ENCODE assay signal across 33 cellular contexts in genomic region chr4:67915400-67915966, GRCh38. TPM values are rescaled to one million over a fixed set of nuclear protein-coding genes. Genes with fewer than 3 reads are reported as not detected.
"Had no signal": no experiment of that assay in that cellular context is flagged by ENCODE, and none has a peak within 500 bp of the region (broad histone marks: within the 10 kb centered on the region; RNA-seq: fewer than 3 reads in every experiment).

No MANE protein-coding gene starts in this region.

- H3K27me3 ChIP-seq: esophagus squamous epithelium, gastrocnemius medialis, heart right ventricle, left lung had no signal

- H3K9me3 Mint-ChIP-seq: dendritic cell treated with granulocyte-macrophage colony-stimulating factor and Interleukin-4, amounts not matched to agents 40 ng/mL and 50 ng/mL, for 4 days; effector memory CD8-positive, alpha-beta T cell; endodermal cell; naive thymus-derived CD4-positive, alpha-beta T cell had no signal

- FAIRE-seq: endometrium, islet of Langerhans, keratinocyte had no signal

- H3K4me3 Mint-ChIP-seq: dendritic cell treated with granulocyte-macrophage colony-stimulating factor and Interleukin-4, amounts not matched to agents 40 ng/mL and 50 ng/mL, for 4 days; effector memory CD8-positive, alpha-beta T cell; endodermal cell; naive thymus-derived CD4-positive, alpha-beta T cell had no signal

- H3K4me3 ChIP-seq: esophagus squamous epithelium, gastrocnemius medialis, heart right ventricle, left lung, lower lobe of right lung had no signal

- H3K27ac ChIP-seq: epithelial cell of prostate, esophagus squamous epithelium, gastrocnemius medialis, heart right ventricle, left lung, lower lobe of right lung had no signal

- H3K9me3 ChIP-seq: esophagus squamous epithelium, gastrocnemius medialis, heart right ventricle, left lung, lower lobe of right lung had no signal

- H3K36me3 ChIP-seq: gastrocnemius medialis, heart right ventricle, left lung, lower lobe of right lung had no signal

- DNase-seq: cortex of kidney; effector CD8-positive, alpha-beta T cell; effector memory CD8-positive, alpha-beta T cell; endodermal cell; erythroblast; esophagus squamous epithelium; foreskin fibroblast; foreskin melanocyte; gastrocnemius medialis; glutamatergic neuron; head of caudate nucleus; heart right ventricle; hippocampal formation; left cardiac atrium; left lung; left ventricle myocardium superior; lower lobe of right lung; mesendoderm; midbrain; naive thymus-derived CD4-positive, alpha-beta T cell had no signal

- H3K4me1 Mint-ChIP-seq: naive thymus-derived CD4-positive, alpha-beta T cell had no signal

- H3K36me3 Mint-ChIP-seq: naive thymus-derived CD4-positive, alpha-beta T cell had no signal

- H3K27me3 Mint-ChIP-seq: dendritic cell treated with granulocyte-macrophage colony-stimulating factor and Interleukin-4, amounts not matched to agents 40 ng/mL and 50 ng/mL, for 4 days had no signal

- H3K4me1 ChIP-seq: esophagus squamous epithelium, gastrocnemius medialis, heart right ventricle, left lung, lower lobe of right lung had no signal

- ATAC-seq: effector memory CD8-positive, alpha-beta T cell; esophagus mucosa; gastrocnemius medialis; heart right ventricle; left cardiac atrium; left lung; left ventricle myocardium superior; lower lobe of right lung; naive thymus-derived CD4-positive, alpha-beta T cell had no signal

- H3K27ac Mint-ChIP-seq: dendritic cell treated with granulocyte-macrophage colony-stimulating factor and Interleukin-4, amounts not matched to agents 40 ng/mL and 50 ng/mL, for 4 days; effector memory CD8-positive, alpha-beta T cell; endodermal cell; naive thymus-derived CD4-positive, alpha-beta T cell had no signal

RNA-seq across cellular contexts. Expression of gene TMPRSS11D, which starts 31.7 kb away (rescaled TPM):
- total RNA-seq: endodermal cell; gastrocnemius medialis; glomerular endothelial cell; heart right ventricle; kidney epithelial cell; left cardiac atrium; left lung; left ventricle myocardium superior; lower lobe of right lung; mononuclear cell; mucosa of gallbladder; naive thymus-derived CD4-positive, alpha-beta T cell had no signal
- polyA plus RNA-seq: naive thymus-derived CD4-positive, alpha-beta T cell had no signal

RNA-seq across cellular contexts. Expression of gene TMPRSS11A, which starts 47.8 kb away (rescaled TPM):
- total RNA-seq: dermis microvascular lymphatic vessel endothelial cell; endodermal cell; gastrocnemius medialis; glomerular endothelial cell; heart right ventricle; kidney epithelial cell; left cardiac atrium; left lung; left ventricle myocardium superior; lower leg skin; lower lobe of right lung; lung microvascular endothelial cell; mononuclear cell; mucosa of gallbladder; naive thymus-derived CD4-positive, alpha-beta T cell had no signal
- polyA plus RNA-seq: naive thymus-derived CD4-positive, alpha-beta T cell had no signal
